In the genomic region with DNA sequence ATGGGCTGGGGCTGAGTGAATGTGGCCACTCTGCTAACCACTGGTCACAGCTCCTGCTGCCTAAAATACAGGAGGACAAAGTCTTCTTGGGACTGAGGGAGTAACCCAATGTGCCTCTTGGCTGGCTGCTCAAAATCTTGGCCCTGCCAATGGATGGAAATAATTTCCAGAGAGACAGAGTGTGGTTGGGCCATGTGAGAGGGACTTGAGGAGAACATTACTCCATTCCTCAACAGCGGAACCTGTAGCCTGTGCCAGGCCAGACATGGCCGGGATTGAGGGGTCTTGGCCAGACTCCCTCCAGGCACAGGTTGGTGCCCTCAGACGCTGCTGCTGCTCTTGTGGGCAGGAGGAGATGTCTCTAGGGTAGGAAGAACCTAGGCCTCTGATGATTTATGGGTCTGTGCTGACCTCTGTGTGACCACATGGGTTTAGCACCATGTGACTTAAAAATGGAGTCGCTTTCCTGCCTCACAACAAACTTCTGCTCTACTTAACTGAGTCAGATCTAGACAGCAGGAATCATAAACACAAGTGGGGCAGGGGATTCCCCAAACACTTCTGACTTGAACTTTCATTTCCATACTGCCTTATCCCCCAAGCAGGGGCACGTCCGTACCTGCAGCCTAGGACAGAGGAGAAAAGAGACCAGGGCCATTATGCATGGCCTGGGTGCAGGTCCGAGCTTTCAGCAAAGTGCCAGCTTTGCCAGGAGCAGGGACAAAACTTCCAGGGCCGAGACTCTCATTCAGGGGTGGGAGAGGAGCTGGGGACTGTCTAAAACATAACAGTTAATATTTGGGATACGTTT, we compare ENCODE assay signal across 8 cellular contexts.
DNase-seq lines count a peak whose midpoint lies in the region; ATAC-seq, FAIRE-seq and TF ChIP-seq lines count a peak whose summit lies in the region.

No MANE protein-coding gene starts in this region.

- no peaks in the 10 kb centered on the region for H4K20me1 ChIP-seq in GM23338 (replicated peaks; ENCODE audit: insufficient read depth)

- H3K79me2 ChIP-seq in GM23338 (replicated peaks; ENCODE audit: insufficient read depth), result no peaks in the 10 kb centered on the region

- intact Hi-C loops in cardiac septum (cut with DNase I), result no loop called here

- no peaks in the 10 kb centered on the region for H3K36me3 Mint-ChIP-seq in GM23338 (ENCODE audit: low read depth)

- H3K9me2 ChIP-seq in GM23338 (ENCODE audit: insufficient read depth), result 0 out of 2 replicates have a peak, but pooled peaks cover 6% of the 10 kb centered on the region

- H3K27ac ChIP-seq in GM23338 (ENCODE audit: low read depth), result no peak overlapping the region

- no peak overlapping the region for H2AFZ ChIP-seq in GM23338

- H3K4me1 ChIP-seq in GM23338 (ENCODE audit: insufficient read depth), result no peaks in the 10 kb centered on the region

- H3K9me3 Mint-ChIP-seq in stimulated activated naive CD8-positive, alpha-beta T cell treated with anti-CD3 and anti-CD28 coated beads, Interleukin-15, amount 100 ng/mL, for 72 hours, result no peaks in the 10 kb centered on the region
- no peaks in the 10 kb centered on the region for H3K9me3 Mint-ChIP-seq in GM23338

- peak overlapping the region; percentile 79 to 86 for H3K4me3 Mint-ChIP-seq in stimulated activated naive CD8-positive, alpha-beta T cell treated with anti-CD3 and anti-CD28 coated beads, Interleukin-15, amount 100 ng/mL, for 72 hours
- H3K4me3 Mint-ChIP-seq in GM23338, result no peak overlapping the region

- no peaks in the 10 kb centered on the region for H3F3A ChIP-seq in GM23338 (replicated peaks; ENCODE audit: low read depth)

- H3K27ac Mint-ChIP-seq in stimulated activated naive CD8-positive, alpha-beta T cell treated with anti-CD3 and anti-CD28 coated beads, Interleukin-15, amount 100 ng/mL, for 72 hours, result peak overlapping the region; percentile 92 to 97
- H3K27ac Mint-ChIP-seq in GM23338, result no peak overlapping the region

- DNase-seq in activated CD4-positive, alpha-beta T cell treated with anti-CD3 and anti-CD28 coated beads, Interleukin-2, amount 50 U/mL, for 48 hours, result peak; percentile 53 to 68
- DNase-seq in cardiac septum (ENCODE audit: low spot score), result peak; percentile 69
- DNase-seq in stimulated activated naive CD8-positive, alpha-beta T cell treated with anti-CD3 and anti-CD28 coated beads, Interleukin-15, amount 100 ng/mL, for 72 hours, result peak; percentile 45 to 76
- DNase-seq in NCI-H748 treated with DMSO at 0.1 percent for 48 hours (lab: John Stamatoyannopoulos, UW), result no peak
- DNase-seq in GM23338 (ENCODE audit: low spot score), result no peak
- DNase-seq in frontal cortex (ENCODE audit: low spot score in 2 of 2), result no peak

- H3K27me3 Mint-ChIP-seq in stimulated activated naive CD8-positive, alpha-beta T cell treated with anti-CD3 and anti-CD28 coated beads, Interleukin-15, amount 100 ng/mL, for 72 hours, result no peaks in the 10 kb centered on the region
- H3K27me3 Mint-ChIP-seq in GM23338 (ENCODE audit: insufficient read depth, low read depth, poor library complexity), result peaks cover 2% of the 10 kb centered on the region

- no peak for FAIRE-seq in frontal cortex (lab: Jason Lieb, UNC)

- no peak overlapping the region for H3K4me3 ChIP-seq in GM23338

- H3K4me1 Mint-ChIP-seq in stimulated activated naive CD8-positive, alpha-beta T cell treated with anti-CD3 and anti-CD28 coated beads, Interleukin-15, amount 100 ng/mL, for 72 hours, result peaks cover 97% of the 10 kb centered on the region
- peaks cover 2% of the 10 kb centered on the region; the same call in 1 of the 3 replicates for H3K4me1 Mint-ChIP-seq in GM23338

- ATAC-seq in GM18519 (IDR thresholded peaks at IDR 0.05; ENCODE audit: low FRiP score, unreplicated experiment) (peak; percentile 71), HG02840 (IDR thresholded peaks at IDR 0.05; ENCODE audit: low FRiP score, unreplicated experiment) (peak; percentile 78), GM23338 (no peak)
- ATAC-seq in stimulated activated naive CD8-positive, alpha-beta T cell treated with anti-CD3 and anti-CD28 coated beads, Interleukin-15, amount 100 ng/mL, for 72 hours, result peak; percentile 93

- TF ChIP-seq CTCF in GM23338 (conservative IDR thresholded peaks at IDR 0.05; ENCODE audit: low read depth in 2 of 2), result no peak

- H3K36me3 ChIP-seq in GM23338 (ENCODE audit: insufficient read depth), result no peaks in the 10 kb centered on the region

- no peaks in the 10 kb centered on the region for H3K27me3 ChIP-seq in GM23338 (ENCODE audit: insufficient read depth)

- H3K4me2 ChIP-seq in GM23338, result no peak overlapping the region

TF ChIP-seq in GM23338, 12 proteins besides CTCF, POLR2A, EP300 and RAD21 (continues in another document):
- no peak for TF ChIP-seq ZNF331 (CRISPR knock-in tag; IDR thresholded peaks at IDR 0.05; ENCODE audit: low read depth)
- no peak for TF ChIP-seq EZH2 (IDR thresholded peaks at IDR 0.05; ENCODE audit: low read depth, unreplicated experiment)
- TF ChIP-seq JUNB (IDR thresholded peaks at IDR 0.05; ENCODE audit: unreplicated experiment), result no peak
- TF ChIP-seq STAT1 (IDR thresholded peaks at IDR 0.05; ENCODE audit: unreplicated experiment), result no peak
- TF ChIP-seq CREB1 (CRISPR knock-in tag; IDR thresholded peaks at IDR 0.05; ENCODE audit: low read depth), result no peak
- TF ChIP-seq, protein P1, sequence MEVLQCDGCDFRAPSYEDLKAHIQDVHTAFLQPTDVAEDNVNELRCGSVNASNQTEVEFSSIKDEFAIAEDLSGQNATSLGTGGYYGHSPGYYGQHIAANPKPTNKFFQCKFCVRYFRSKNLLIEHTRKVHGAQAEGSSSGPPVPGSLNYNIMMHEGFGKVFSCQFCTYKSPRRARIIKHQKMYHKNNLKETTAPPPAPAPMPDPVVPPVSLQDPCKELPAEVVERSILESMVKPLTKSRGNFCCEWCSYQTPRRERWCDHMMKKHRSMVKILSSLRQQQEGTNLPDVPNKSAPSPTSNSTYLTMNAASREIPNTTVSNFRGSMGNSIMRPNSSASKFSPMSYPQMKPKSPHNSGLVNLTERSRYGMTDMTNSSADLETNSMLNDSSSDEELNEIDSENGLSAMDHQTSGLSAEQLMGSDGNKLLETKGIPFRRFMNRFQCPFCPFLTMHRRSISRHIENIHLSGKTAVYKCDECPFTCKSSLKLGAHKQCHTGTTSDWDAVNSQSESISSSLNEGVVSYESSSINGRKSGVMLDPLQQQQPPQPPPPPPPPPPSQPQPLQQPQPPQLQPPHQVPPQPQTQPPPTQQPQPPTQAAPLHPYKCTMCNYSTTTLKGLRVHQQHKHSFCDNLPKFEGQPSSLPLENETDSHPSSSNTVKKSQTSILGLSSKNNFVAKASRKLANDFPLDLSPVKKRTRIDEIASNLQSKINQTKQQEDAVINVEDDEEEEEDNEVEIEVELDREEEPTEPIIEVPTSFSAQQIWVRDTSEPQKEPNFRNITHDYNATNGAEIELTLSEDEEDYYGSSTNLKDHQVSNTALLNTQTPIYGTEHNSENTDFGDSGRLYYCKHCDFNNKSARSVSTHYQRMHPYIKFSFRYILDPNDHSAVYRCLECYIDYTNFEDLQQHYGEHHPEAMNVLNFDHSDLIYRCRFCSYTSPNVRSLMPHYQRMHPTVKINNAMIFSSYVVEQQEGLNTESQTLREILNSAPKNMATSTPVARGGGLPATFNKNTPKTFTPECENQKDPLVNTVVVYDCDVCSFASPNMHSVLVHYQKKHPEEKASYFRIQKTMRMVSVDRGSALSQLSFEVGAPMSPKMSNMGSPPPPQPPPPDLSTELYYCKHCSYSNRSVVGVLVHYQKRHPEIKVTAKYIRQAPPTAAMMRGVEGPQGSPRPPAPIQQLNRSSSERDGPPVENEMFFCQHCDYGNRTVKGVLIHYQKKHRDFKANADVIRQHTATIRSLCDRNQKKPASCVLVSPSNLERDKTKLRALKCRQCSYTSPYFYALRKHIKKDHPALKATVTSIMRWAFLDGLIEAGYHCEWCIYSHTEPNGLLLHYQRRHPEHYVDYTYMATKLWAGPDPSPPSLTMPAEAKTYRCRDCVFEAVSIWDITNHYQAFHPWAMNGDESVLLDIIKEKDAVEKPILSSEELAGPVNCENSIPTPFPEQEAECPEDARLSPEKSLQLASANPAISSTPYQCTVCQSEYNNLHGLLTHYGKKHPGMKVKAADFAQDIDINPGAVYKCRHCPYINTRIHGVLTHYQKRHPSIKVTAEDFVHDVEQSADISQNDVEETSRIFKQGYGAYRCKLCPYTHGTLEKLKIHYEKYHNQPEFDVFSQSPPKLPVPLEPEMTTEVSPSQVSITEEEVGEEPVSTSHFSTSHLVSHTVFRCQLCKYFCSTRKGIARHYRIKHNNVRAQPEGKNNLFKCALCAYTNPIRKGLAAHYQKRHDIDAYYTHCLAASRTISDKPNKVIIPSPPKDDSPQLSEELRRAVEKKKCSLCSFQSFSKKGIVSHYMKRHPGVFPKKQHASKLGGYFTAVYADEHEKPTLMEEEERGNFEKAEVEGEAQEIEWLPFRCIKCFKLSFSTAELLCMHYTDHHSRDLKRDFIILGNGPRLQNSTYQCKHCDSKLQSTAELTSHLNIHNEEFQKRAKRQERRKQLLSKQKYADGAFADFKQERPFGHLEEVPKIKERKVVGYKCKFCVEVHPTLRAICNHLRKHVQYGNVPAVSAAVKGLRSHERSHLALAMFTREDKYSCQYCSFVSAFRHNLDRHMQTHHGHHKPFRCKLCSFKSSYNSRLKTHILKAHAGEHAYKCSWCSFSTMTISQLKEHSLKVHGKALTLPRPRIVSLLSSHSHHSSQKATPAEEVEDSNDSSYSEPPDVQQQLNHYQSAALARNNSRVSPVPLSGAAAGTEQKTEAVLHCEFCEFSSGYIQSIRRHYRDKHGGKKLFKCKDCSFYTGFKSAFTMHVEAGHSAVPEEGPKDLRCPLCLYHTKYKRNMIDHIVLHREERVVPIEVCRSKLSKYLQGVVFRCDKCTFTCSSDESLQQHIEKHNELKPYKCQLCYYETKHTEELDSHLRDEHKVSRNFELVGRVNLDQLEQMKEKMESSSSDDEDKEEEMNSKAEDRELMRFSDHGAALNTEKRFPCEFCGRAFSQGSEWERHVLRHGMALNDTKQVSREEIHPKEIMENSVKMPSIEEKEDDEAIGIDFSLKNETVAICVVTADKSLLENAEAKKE (CRISPR knock-in tag; IDR thresholded peaks at IDR 0.05), result no peak

Comparison
In these comparisons a context has a peak if more than half of its experiments do, and no peak if none do; other contexts are left out.
1. DNase-seq: peak in activated CD4-positive, alpha-beta T cell treated with anti-CD3 and anti-CD28 coated beads, Interleukin-2, amount 50 U/mL, for 48 hours (2 of 2), cardiac septum (single experiment) and stimulated activated naive CD8-positive, alpha-beta T cell treated with anti-CD3 and anti-CD28 coated beads, Interleukin-15, amount 100 ng/mL, for 72 hours (2 of 2); none in NCI-H748 treated with DMSO at 0.1 percent for 48 hours (single experiment), GM23338 (single experiment) and frontal cortex (0 of 2).